ENCODE assay signal across 8 cellular contexts in genomic region chr17:2395258-2396170, GRCh38. TPM values are rescaled to one million over a fixed set of nuclear protein-coding genes. Genes with fewer than 3 reads are reported as not detected.
DNase-seq lines count a peak whose midpoint lies in the region; ATAC-seq and TF ChIP-seq lines count a peak whose summit lies in the region.

No MANE protein-coding gene starts in this region.

- H3K4me1 ChIP-seq in thoracic aorta (ENCODE audit: control insufficient read depth in 1 of 2, low read depth in 2 of 2), result peaks cover 55 to 69% of the 10 kb centered on the region in 2 donors

- H3K27me3 ChIP-seq in kidney epithelial cell (ENCODE audit: control insufficient read depth, insufficient read depth, low read length) (no peaks in the 10 kb centered on the region), thoracic aorta (replicated peaks; ENCODE audit: insufficient read depth) (no peaks in the 10 kb centered on the region)

- peaks cover 55% of the 10 kb centered on the region for H3K4me1 Mint-ChIP-seq in activated naive CD4-positive, alpha-beta T cell treated with anti-CD3 and anti-CD28 coated beads, Interleukin-2, amount 50 U/mL, for 24 hours

- no peak for ATAC-seq in thoracic aorta (ENCODE audit: insufficient number of reproducible peaks, low FRiP score, low read depth)
- no peak for ATAC-seq in GM21619 (IDR thresholded peaks at IDR 0.05; ENCODE audit: unreplicated experiment)

- TF ChIP-seq CTCF in kidney epithelial cell (IDR thresholded peaks at IDR 0.05; ENCODE audit: insufficient read depth, low read length, poor library complexity, severe bottlenecking) (peak; percentile 17), thoracic aorta (IDR thresholded peaks at IDR 0.05) (no peak)

- DNase-seq in activated naive CD4-positive, alpha-beta T cell (lab: John Stamatoyannopoulos, UW), result no peak
- DNase-seq in kidney epithelial cell (ENCODE audit: low read depth) (no peak), thoracic aorta (ENCODE audit: low spot score) (no peak), H4 (ENCODE audit: low spot score) (no peak), G401 (ENCODE audit: low spot score) (no peak)

- H3K27ac ChIP-seq in angular gyrus (ENCODE audit: low read depth, low read length) (peak overlapping the region; percentile 88), thoracic aorta (peak overlapping the region; percentile 99)

- H3K4me3 ChIP-seq in kidney epithelial cell (ENCODE audit: low read depth, low read length), result no peak overlapping the region
- H3K4me3 ChIP-seq in thoracic aorta, result peak overlapping the region; percentile 62

- in situ Hi-C loops in G401 (cut with HindIII; ENCODE audit: low sequenced_read_pairs), result no loop called here

- H3K27ac Mint-ChIP-seq in activated naive CD4-positive, alpha-beta T cell treated with anti-CD3 and anti-CD28 coated beads, Interleukin-2, amount 50 U/mL, for 24 hours, result peak overlapping the region; percentile 71

- H3K36me3 Mint-ChIP-seq in activated naive CD4-positive, alpha-beta T cell treated with anti-CD3 and anti-CD28 coated beads, Interleukin-2, amount 50 U/mL, for 24 hours, result no peaks in the 10 kb centered on the region

- H3K4me3 Mint-ChIP-seq in activated naive CD4-positive, alpha-beta T cell treated with anti-CD3 and anti-CD28 coated beads, Interleukin-2, amount 50 U/mL, for 24 hours, result peak overlapping the region; percentile 71

- no peaks in the 10 kb centered on the region for H3K9me3 Mint-ChIP-seq in activated naive CD4-positive, alpha-beta T cell treated with anti-CD3 and anti-CD28 coated beads, Interleukin-2, amount 50 U/mL, for 24 hours

- no peaks in the 10 kb centered on the region for H3K9me3 ChIP-seq in thoracic aorta

- H3K36me3 ChIP-seq in kidney epithelial cell (ENCODE audit: control insufficient read depth, insufficient read depth, low read length) (no peaks in the 10 kb centered on the region), thoracic aorta (no peaks in the 10 kb centered on the region)

- no peaks in the 10 kb centered on the region for H3K27me3 Mint-ChIP-seq in activated naive CD4-positive, alpha-beta T cell treated with anti-CD3 and anti-CD28 coated beads, Interleukin-2, amount 50 U/mL, for 24 hours

RNA-seq across cellular contexts. Expression of gene MNT, which starts 5.3 kb away (rescaled TPM):
- total RNA-seq in kidney epithelial cell, result 8.7 and 15.1 TPM in 2 replicates
- 10 to 100 TPM; 17.9 to 27.1 TPM for total RNA-seq in thoracic aorta
- total RNA-seq in H4 (2014; rRNA removed; shearing (Covaris generic)), result 0.39 and 1.5 TPM in 2 replicates
- 2.4 and 3.2 TPM in 2 replicates for total RNA-seq in G401 (2014; rRNA removed; shearing (Covaris generic))

RNA-seq across cellular contexts. Expression of gene SGSM2, which starts 58.2 kb away (rescaled TPM):
- total RNA-seq in kidney epithelial cell (24.7 and 49.4 TPM in 2 replicates), thoracic aorta (10 to 100 TPM; 58.1 to 70.3 TPM)
- total RNA-seq in H4 (2014; rRNA removed; shearing (Covaris generic)), result 3.1 and 11.2 TPM in 2 replicates
- total RNA-seq in G401 (2014; rRNA removed; shearing (Covaris generic)), result 24.7 and 35.2 TPM in 2 replicates

RNA-seq across cellular contexts. Expression of gene TSR1, which starts 59.3 kb away (rescaled TPM):
- total RNA-seq in kidney epithelial cell (44.8 and 49.1 TPM in 2 replicates), thoracic aorta (10 to 100 TPM; 36.0 to 63.2 TPM)
- 49.8 and 54.8 TPM in 2 replicates for total RNA-seq in H4 (2014; rRNA removed; shearing (Covaris generic))
- 46.8 and 63.3 TPM in 2 replicates for total RNA-seq in G401 (2014; rRNA removed; shearing (Covaris generic))
